ENCODE assay signal across 1 cellular context in the genomic region with DNA sequence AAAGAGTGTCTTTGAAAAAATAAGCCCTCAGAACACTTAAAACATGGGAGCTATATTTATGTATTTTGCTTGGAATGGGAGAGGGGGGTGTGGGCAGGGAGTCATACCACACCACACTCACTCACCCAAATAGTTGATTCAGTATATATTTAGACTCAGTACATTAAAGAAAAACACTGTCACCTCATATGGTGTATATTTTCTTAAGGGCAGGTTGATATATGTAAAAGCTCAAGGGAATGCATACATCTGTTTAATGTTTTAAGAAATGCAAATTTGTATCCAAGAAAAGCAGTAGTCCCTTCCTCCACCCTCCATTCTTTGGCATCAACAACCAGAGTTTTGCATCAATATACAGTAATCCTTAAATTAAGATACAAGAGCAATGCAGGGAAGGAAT.
TF ChIP-seq lines count a peak whose summit lies in the region.

No MANE protein-coding gene starts in this region.

TF ChIP-seq in GM12878, 131 proteins besides CTCF, POLR2A, EP300 and RAD21 (continued from another document):
- TF ChIP-seq NR2C1 (IDR thresholded peaks at IDR 0.05) (no peak), NFXL1 (IDR thresholded peaks at IDR 0.05; ENCODE audit: borderline replicate concordance) (no peak), CBX5 (IDR thresholded peaks at IDR 0.05; ENCODE audit: low read depth) (no peak), YBX1 (IDR thresholded peaks at IDR 0.05) (no peak), REST (IDR thresholded peaks at IDR 0.05; ENCODE audit: low read depth, low read length) (no peak), RAD51 (IDR thresholded peaks at IDR 0.05) (no peak), MTA3 (IDR thresholded peaks at IDR 0.05; ENCODE audit: borderline replicate concordance, low read length) (no peak), CHD4 (IDR thresholded peaks at IDR 0.05) (no peak)
- TF ChIP-seq, protein P1, sequence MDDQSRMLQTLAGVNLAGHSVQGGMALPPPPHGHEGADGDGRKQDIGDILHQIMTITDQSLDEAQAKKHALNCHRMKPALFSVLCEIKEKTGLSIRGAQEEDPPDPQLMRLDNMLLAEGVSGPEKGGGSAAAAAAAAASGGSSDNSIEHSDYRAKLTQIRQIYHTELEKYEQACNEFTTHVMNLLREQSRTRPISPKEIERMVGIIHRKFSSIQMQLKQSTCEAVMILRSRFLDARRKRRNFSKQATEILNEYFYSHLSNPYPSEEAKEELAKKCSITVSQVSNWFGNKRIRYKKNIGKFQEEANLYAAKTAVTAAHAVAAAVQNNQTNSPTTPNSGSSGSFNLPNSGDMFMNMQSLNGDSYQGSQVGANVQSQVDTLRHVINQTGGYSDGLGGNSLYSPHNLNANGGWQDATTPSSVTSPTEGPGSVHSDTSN (IDR thresholded peaks at IDR 0.05; ENCODE audit: insufficient replicate concordance, low read depth, low read length) = no peak
